Comparison of ENCODE assay signal across 13 cellular contexts in the genomic region with DNA sequence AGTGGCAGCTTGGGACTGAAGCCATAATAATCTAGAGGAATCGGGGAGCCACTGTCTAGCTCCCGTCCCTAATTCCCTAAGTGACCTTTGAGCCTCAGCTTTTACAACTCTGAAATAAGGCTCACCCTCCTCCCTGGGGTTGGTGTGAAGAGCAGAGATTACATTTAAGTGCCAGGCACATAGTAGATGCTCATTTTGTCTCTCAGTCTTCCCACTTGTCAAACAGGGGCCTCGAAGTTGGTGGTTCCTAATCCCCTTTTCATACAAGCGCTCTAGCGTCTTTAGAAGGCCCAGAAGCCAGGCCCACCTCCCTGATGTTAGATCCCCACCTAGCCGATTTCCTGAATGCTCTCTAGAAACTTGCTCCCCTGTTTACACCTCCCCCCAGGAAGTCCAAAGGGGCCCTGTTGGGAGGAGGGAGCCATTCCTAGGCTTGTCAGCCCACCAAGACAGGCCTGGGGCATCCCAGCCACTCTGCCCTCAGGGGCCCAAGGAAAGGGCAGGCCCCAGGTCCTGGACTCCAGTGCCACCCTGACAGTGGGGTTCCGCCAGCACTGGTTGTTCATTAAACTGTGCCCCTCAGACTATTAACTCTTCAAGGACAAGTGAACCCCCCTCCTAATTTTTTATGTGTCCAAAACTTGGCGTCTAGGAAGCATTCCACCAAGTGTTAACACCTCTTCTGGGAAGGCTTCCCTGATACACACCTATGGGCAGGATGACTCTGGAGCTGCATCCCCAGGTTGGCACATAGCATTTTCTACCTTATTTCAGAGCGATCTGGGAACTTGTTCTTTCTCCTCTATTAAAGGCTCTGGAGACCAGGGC. TPM values are rescaled to one million over a fixed set of nuclear protein-coding genes. Genes with fewer than 3 reads are reported as not detected.
A peak's percentile ranks its signal among the peaks of the same experiment; 100 is the strongest.
DNase-seq lines count a peak whose midpoint lies in the region; ATAC-seq and TF ChIP-seq lines count a peak whose summit lies in the region.
"Had no signal": no experiment of that assay in that cellular context is flagged by ENCODE, and none has a peak within 500 bp of the region (broad histone marks: within the 10 kb centered on the region; RNA-seq: fewer than 3 reads in every experiment).

No MANE protein-coding gene starts in this region.

- POLR2A ChIA-PET in activated CD4-positive, alpha-beta T cell treated with anti-CD3 and anti-CD28 coated beads for 36 hours (lab: Charles Lee), result no interaction called here

- H3K36me3 Mint-ChIP-seq in activated CD4-positive, alpha-beta T cell treated with anti-CD3 and anti-CD28 coated beads for 36 hours (ENCODE audit: low read depth), result peaks cover 43% of the 10 kb centered on the region
- H3K36me3 Mint-ChIP-seq: natural killer cell had no signal

- no peak overlapping the region for H3K4me3 Mint-ChIP-seq in activated CD4-positive, alpha-beta T cell treated with anti-CD3 and anti-CD28 coated beads for 36 hours
- H3K4me3 Mint-ChIP-seq: natural killer cell had no signal

- CTCF ChIA-PET in activated CD4-positive, alpha-beta T cell treated with anti-CD3 and anti-CD28 coated beads for 36 hours (lab: Charles Lee), result interaction anchor here (0.8 to 4.6 kb wide), 2 partner anchors 9 to 69 kb away, joined by 3 to 28 read pairs; no protein-coding TSS in a partner anchor

- H3K27ac ChIP-seq in caudate nucleus (ENCODE audit: low read depth, low read length) (peak overlapping the region; percentile 3), mucosa of rectum (ENCODE audit: low read depth in 2 of 2, low read length in 2 of 2) (peak overlapping the region; percentile 77 to 79), thoracic aorta (peak overlapping the region; percentile 91 to 92)
- H3K27ac ChIP-seq: foreskin keratinocyte, SK-N-MC had no signal

- TF ChIP-seq CTCF in thoracic aorta (IDR thresholded peaks at IDR 0.05), result no peak

- peaks cover 92% of the 10 kb centered on the region for H3K4me1 Mint-ChIP-seq in activated CD4-positive, alpha-beta T cell treated with anti-CD3 and anti-CD28 coated beads for 36 hours

- intact Hi-C loops in activated CD4-positive, alpha-beta T cell treated with anti-CD3 and anti-CD28 coated beads for 36 hours (cut with DNase I, micrococcal nuclease), result loop anchor here in 1 of 2 experiments (10.0 kb wide), 1 partner anchor 835 kb away; the partner anchor contains the start of gene MUL1

- DNase-seq in activated CD4-positive, alpha-beta T cell treated with anti-CD3 and anti-CD28 coated beads for 36 hours, result no peak
- no peak for DNase-seq in activated CD4-positive, alpha-beta T cell treated with anti-CD3 and anti-CD28 coated beads, Interleukin-2, amount 50 U/mL, for 1 hour
- no peak for DNase-seq in caudate nucleus (lab: John Stamatoyannopoulos, UW)
- DNase-seq in thoracic aorta (ENCODE audit: low spot score), result no peak
- DNase-seq: foreskin keratinocyte, GM23248, natural killer cell had no signal

- H3K9me3 ChIP-seq in mucosa of rectum (ENCODE audit: control insufficient read depth in 2 of 2, low read length in 2 of 2), result no peaks in the 10 kb centered on the region
- no peaks in the 10 kb centered on the region for H3K9me3 ChIP-seq in thoracic aorta

- H3K9me3 Mint-ChIP-seq in activated CD4-positive, alpha-beta T cell treated with anti-CD3 and anti-CD28 coated beads for 36 hours (ENCODE audit: low read depth), result no peaks in the 10 kb centered on the region
- H3K9me3 Mint-ChIP-seq: natural killer cell had no signal

- H3K4me3 ChIP-seq in mucosa of rectum (ENCODE audit: low read length in 2 of 2) (peak overlapping the region in 1 of 2 donors; percentile 42), thoracic aorta (no peak overlapping the region)
- H3K4me3 ChIP-seq: cardiac muscle cell, GM23248, SK-N-MC had no signal

- H3K27me3 ChIP-seq in mucosa of rectum (ENCODE audit: control insufficient read depth in 2 of 2, insufficient read depth in 2 of 2, low read length in 2 of 2), result no peaks in the 10 kb centered on the region
- H3K27me3 ChIP-seq in thoracic aorta (replicated peaks; ENCODE audit: insufficient read depth), result no peaks in the 10 kb centered on the region
- H3K27me3 ChIP-seq: cardiac muscle cell, foreskin keratinocyte had no signal

- no peaks in the 10 kb centered on the region for H3K27me3 Mint-ChIP-seq in activated CD4-positive, alpha-beta T cell treated with anti-CD3 and anti-CD28 coated beads for 36 hours

- peak overlapping the region in 1 of 2 donors; percentile 49 for H3K9ac ChIP-seq in mucosa of rectum (ENCODE audit: low read depth in 1 of 2, low read length in 2 of 2)

- H3K4me1 ChIP-seq in mucosa of rectum (ENCODE audit: control insufficient read depth in 2 of 2, insufficient read depth in 2 of 2, low read length in 2 of 2), result peaks cover 83 to 85% of the 10 kb centered on the region in 2 donors
- H3K4me1 ChIP-seq in thoracic aorta (ENCODE audit: control insufficient read depth in 1 of 2, low read depth in 2 of 2), result peaks cover 71 to 90% of the 10 kb centered on the region in 2 donors

- ATAC-seq in activated CD4-positive, alpha-beta T cell treated with anti-CD3 and anti-CD28 coated beads for 36 hours, result no peak
- ATAC-seq in thoracic aorta (ENCODE audit: insufficient number of reproducible peaks, low FRiP score, low read depth), result no peak
- ATAC-seq in GM21825 (IDR thresholded peaks at IDR 0.05; ENCODE audit: unreplicated experiment), result no peak
- no peak for ATAC-seq in GM19324 (IDR thresholded peaks at IDR 0.05; ENCODE audit: low FRiP score, unreplicated experiment)
- no peak for ATAC-seq in GM21423 (IDR thresholded peaks at IDR 0.05; ENCODE audit: unreplicated experiment)
- ATAC-seq: foreskin keratinocyte, natural killer cell had no signal

- H3K36me3 ChIP-seq in mucosa of rectum (ENCODE audit: control insufficient read depth in 2 of 2, insufficient read depth in 2 of 2, low read length in 2 of 2), result no peaks in the 10 kb centered on the region
- H3K36me3 ChIP-seq in thoracic aorta, result no peaks in the 10 kb centered on the region
- H3K36me3 ChIP-seq: cardiac muscle cell had no signal

- H3K27ac Mint-ChIP-seq in activated CD4-positive, alpha-beta T cell treated with anti-CD3 and anti-CD28 coated beads for 36 hours, result peak overlapping the region; percentile 63

RNA-seq across cellular contexts. Expression of gene ECE1, which starts 49.4 kb away (rescaled TPM):
- 100 to 1,000 TPM; 130 to 162 TPM for total RNA-seq in activated CD4-positive, alpha-beta T cell treated with anti-CD3 and anti-CD28 coated beads for 36 hours
- total RNA-seq in thoracic aorta, result 100 to 1,000 TPM; 103 to 124 TPM

Comparison
In these comparisons a context has a peak if more than half of its experiments do, and no peak if none do; other contexts are left out.
1. H3K27ac ChIP-seq: peak in every context shown above with its lines; median percentile 92 in thoracic aorta; 78 in mucosa of rectum; 3 in caudate nucleus.